Comparison of ENCODE assay signal across 1 cellular context in genomic region chr3:33440328-33440577, GRCh38.
TF ChIP-seq lines count a peak whose summit lies in the region.

Gene UBP1, minus strand, starts transcription at chr3:33440405. Its CDS starts 557 bp downstream, at chr3:33439848.

TF ChIP-seq in HepG2, 621 proteins besides CTCF, POLR2A, EP300 and RAD21 (continued from another document and continues in another):
- no peak for TF ChIP-seq ZNF800 (CRISPR knock-in tag; IDR thresholded peaks at IDR 0.05)
- TF ChIP-seq ZBTB46 (CRISPR knock-in tag; IDR thresholded peaks at IDR 0.05; ENCODE audit: borderline replicate concordance): no peak
- TF ChIP-seq HMGXB3 (CRISPR knock-in tag; IDR thresholded peaks at IDR 0.05; ENCODE audit: borderline replicate concordance): 0 out of 2 replicates have a peak, but pooled peaks have one; percentile 6
- TF ChIP-seq MIER3 (CRISPR knock-in tag; IDR thresholded peaks at IDR 0.05; ENCODE audit: borderline replicate concordance): no peak
- TF ChIP-seq ZNF567 (CRISPR knock-in tag; IDR thresholded peaks at IDR 0.05; ENCODE audit: borderline replicate concordance): no peak
- TF ChIP-seq ZNF558 (CRISPR knock-in tag; IDR thresholded peaks at IDR 0.05; ENCODE audit: borderline replicate concordance): no peak
- no peak for TF ChIP-seq ZNF510 (CRISPR knock-in tag; IDR thresholded peaks at IDR 0.05; ENCODE audit: low read depth)
- no peak for TF ChIP-seq ZNF121 (CRISPR knock-in tag; IDR thresholded peaks at IDR 0.05)
- TF ChIP-seq ZNF563 (CRISPR knock-in tag; IDR thresholded peaks at IDR 0.05): no peak
- TF ChIP-seq ZBTB3 (CRISPR knock-in tag; IDR thresholded peaks at IDR 0.05; ENCODE audit: borderline replicate concordance, low read depth): no peak
- no peak for TF ChIP-seq ZNF138 (CRISPR knock-in tag; IDR thresholded peaks at IDR 0.05; ENCODE audit: low read depth)
- TF ChIP-seq SAFB2 (CRISPR knock-in tag; IDR thresholded peaks at IDR 0.05; ENCODE audit: borderline replicate concordance, low read depth): no peak
- TF ChIP-seq SALL1 (CRISPR knock-in tag; IDR thresholded peaks at IDR 0.05): no peak
- no peak for TF ChIP-seq ZNF205 (CRISPR knock-in tag; IDR thresholded peaks at IDR 0.05)
- peak; percentile 76; the same call in 1 of the 2 replicates for TF ChIP-seq ZNF768 (CRISPR knock-in tag; IDR thresholded peaks at IDR 0.05)
- TF ChIP-seq GATAD1 (CRISPR knock-in tag; IDR thresholded peaks at IDR 0.05): no peak
- no peak for TF ChIP-seq ZSCAN30 (CRISPR knock-in tag; IDR thresholded peaks at IDR 0.05)
- no peak for TF ChIP-seq ARID2 (CRISPR knock-in tag; IDR thresholded peaks at IDR 0.05; ENCODE audit: borderline replicate concordance)
- TF ChIP-seq ZFP36L1 (CRISPR knock-in tag; IDR thresholded peaks at IDR 0.05): no peak
- TF ChIP-seq MTF1 (CRISPR knock-in tag; IDR thresholded peaks at IDR 0.05): no peak
- TF ChIP-seq ZFAT (CRISPR knock-in tag; conservative IDR thresholded peaks at IDR 0.05): no peak
- TF ChIP-seq POLR2AphosphoS5 (IDR thresholded peaks at IDR 0.05; ENCODE audit: low read depth, low read length): peak; percentile 73; the same call in 1 of the 2 replicates
- TF ChIP-seq PLSCR1 (CRISPR knock-in tag; IDR thresholded peaks at IDR 0.05; ENCODE audit: borderline replicate concordance): no peak
- TF ChIP-seq ZNF530 (CRISPR knock-in tag; IDR thresholded peaks at IDR 0.05; ENCODE audit: low read depth): no peak
- peak; percentile 26; the same call in 1 of the 2 replicates for TF ChIP-seq RXRB (CRISPR knock-in tag; IDR thresholded peaks at IDR 0.05; ENCODE audit: borderline replicate concordance)
- TF ChIP-seq HNRNPLL (IDR thresholded peaks at IDR 0.05; ENCODE audit: low read depth, low read length, poor library complexity, severe bottlenecking): peak; percentile 40
- TF ChIP-seq KLF12 (CRISPR knock-in tag; IDR thresholded peaks at IDR 0.05; ENCODE audit: borderline replicate concordance): 0 out of 2 replicates have a peak, but pooled peaks have one; percentile 43
- no peak for TF ChIP-seq ZSCAN29 (CRISPR knock-in tag; conservative IDR thresholded peaks at IDR 0.05)
- TF ChIP-seq ZNF333 (CRISPR knock-in tag; IDR thresholded peaks at IDR 0.05; ENCODE audit: borderline replicate concordance): no peak
- TF ChIP-seq ETV5 (CRISPR knock-in tag; IDR thresholded peaks at IDR 0.05; ENCODE audit: borderline replicate concordance): no peak
- TF ChIP-seq ZNF839 (CRISPR knock-in tag; IDR thresholded peaks at IDR 0.05; ENCODE audit: borderline replicate concordance): no peak
- TF ChIP-seq BHLHE40 (IDR thresholded peaks at IDR 0.05; ENCODE audit: low read length): no peak
- no peak for TF ChIP-seq ZBTB34 (CRISPR knock-in tag; IDR thresholded peaks at IDR 0.05)
- TF ChIP-seq ZBTB42 (CRISPR knock-in tag; IDR thresholded peaks at IDR 0.05): no peak
- TF ChIP-seq PHF20 (CRISPR knock-in tag; IDR thresholded peaks at IDR 0.05): no peak; the same call in none of the 2 replicates
- TF ChIP-seq PRMT3 (CRISPR knock-in tag; IDR thresholded peaks at IDR 0.05; ENCODE audit: borderline replicate concordance, low read depth): no peak
- TF ChIP-seq ZNF570 (CRISPR knock-in tag; IDR thresholded peaks at IDR 0.05; ENCODE audit: borderline replicate concordance): no peak
- no peak for TF ChIP-seq GPN1 (CRISPR knock-in tag; IDR thresholded peaks at IDR 0.05; ENCODE audit: borderline replicate concordance)
- TF ChIP-seq GPBP1L1 (CRISPR knock-in tag; IDR thresholded peaks at IDR 0.05): no peak
- TF ChIP-seq WIZ (CRISPR knock-in tag; IDR thresholded peaks at IDR 0.05): no peak
- no peak for TF ChIP-seq ZNF484 (CRISPR knock-in tag; IDR thresholded peaks at IDR 0.05; ENCODE audit: borderline replicate concordance, low read depth)
- no peak for TF ChIP-seq DBP (CRISPR knock-in tag; IDR thresholded peaks at IDR 0.05; ENCODE audit: not compliant biosample characterization)
- TF ChIP-seq ZNF142 (CRISPR knock-in tag; IDR thresholded peaks at IDR 0.05): no peak
- no peak for TF ChIP-seq ATRX (CRISPR knock-in tag; IDR thresholded peaks at IDR 0.05; ENCODE audit: borderline replicate concordance)
- TF ChIP-seq ZNF282 (IDR thresholded peaks at IDR 0.05; ENCODE audit: partially characterized antibody): no peak
